In genomic region chr18:76824754-76825153, GRCh38 we compare ENCODE assay signal across 1 cellular context.
TF ChIP-seq lines count a peak whose summit lies in the region.

No MANE protein-coding gene starts in this region.

TF ChIP-seq in HepG2, 621 proteins besides CTCF, POLR2A, EP300 and RAD21 (continued from another document):
- TF ChIP-seq ZBTB21 (CRISPR knock-in tag; IDR thresholded peaks at IDR 0.05): no peak
- TF ChIP-seq ZNF703 (CRISPR knock-in tag; IDR thresholded peaks at IDR 0.05; ENCODE audit: borderline replicate concordance): no peak
- TF ChIP-seq HNRNPK (IDR thresholded peaks at IDR 0.05; ENCODE audit: low read depth, low read length, poor library complexity, severe bottlenecking): no peak
- TF ChIP-seq NFE2 (CRISPR knock-in tag; IDR thresholded peaks at IDR 0.05): no peak
- TF ChIP-seq SRSF4 (IDR thresholded peaks at IDR 0.05; ENCODE audit: low read depth, low read length, poor library complexity, severe bottlenecking): no peak
- TF ChIP-seq NAIF1 (CRISPR knock-in tag; IDR thresholded peaks at IDR 0.05; ENCODE audit: borderline replicate concordance): no peak
- no peak for TF ChIP-seq GMEB1 (CRISPR knock-in tag; IDR thresholded peaks at IDR 0.05; ENCODE audit: borderline replicate concordance)
- no peak for TF ChIP-seq ZNF34 (CRISPR knock-in tag; IDR thresholded peaks at IDR 0.05; ENCODE audit: borderline replicate concordance)
- TF ChIP-seq RFXAP (CRISPR knock-in tag; IDR thresholded peaks at IDR 0.05; ENCODE audit: borderline replicate concordance): no peak
- TF ChIP-seq, protein P1, sequence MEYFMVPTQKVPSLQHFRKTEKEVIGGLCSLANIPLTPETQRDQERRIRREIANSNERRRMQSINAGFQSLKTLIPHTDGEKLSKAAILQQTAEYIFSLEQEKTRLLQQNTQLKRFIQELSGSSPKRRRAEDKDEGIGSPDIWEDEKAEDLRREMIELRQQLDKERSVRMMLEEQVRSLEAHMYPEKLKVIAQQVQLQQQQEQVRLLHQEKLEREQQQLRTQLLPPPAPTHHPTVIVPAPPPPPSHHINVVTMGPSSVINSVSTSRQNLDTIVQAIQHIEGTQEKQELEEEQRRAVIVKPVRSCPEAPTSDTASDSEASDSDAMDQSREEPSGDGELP (IDR thresholded peaks at IDR 0.05; ENCODE audit: borderline replicate concordance, low read depth): no peak
